Comparison of ENCODE assay signal across 1 cellular context in the genomic region with DNA sequence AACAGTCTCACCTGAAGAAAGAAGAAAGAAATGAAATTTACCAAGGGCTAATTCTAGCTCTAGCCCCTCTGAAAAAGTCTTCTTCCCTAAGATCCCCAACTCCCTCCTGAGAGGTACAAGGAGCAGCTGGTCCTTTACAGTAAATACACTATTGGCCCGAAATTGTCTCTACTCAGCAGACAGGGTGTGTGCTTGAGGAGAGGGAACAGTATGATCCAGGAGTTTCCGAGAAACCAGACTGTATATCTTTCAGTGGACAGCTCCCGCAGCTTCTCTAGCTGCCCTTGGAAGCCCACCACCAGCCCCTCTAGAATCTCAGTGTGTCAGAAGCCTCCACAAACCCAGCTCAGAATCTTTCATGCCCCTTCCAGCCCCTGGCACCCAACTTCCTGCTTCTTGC.
TF ChIP-seq lines count a peak whose summit lies in the region.

No MANE protein-coding gene starts in this region.

TF ChIP-seq in IMR-90, 13 proteins besides CTCF, POLR2A, EP300 and RAD21 (continued from another document):
- TF ChIP-seq, protein P1, sequence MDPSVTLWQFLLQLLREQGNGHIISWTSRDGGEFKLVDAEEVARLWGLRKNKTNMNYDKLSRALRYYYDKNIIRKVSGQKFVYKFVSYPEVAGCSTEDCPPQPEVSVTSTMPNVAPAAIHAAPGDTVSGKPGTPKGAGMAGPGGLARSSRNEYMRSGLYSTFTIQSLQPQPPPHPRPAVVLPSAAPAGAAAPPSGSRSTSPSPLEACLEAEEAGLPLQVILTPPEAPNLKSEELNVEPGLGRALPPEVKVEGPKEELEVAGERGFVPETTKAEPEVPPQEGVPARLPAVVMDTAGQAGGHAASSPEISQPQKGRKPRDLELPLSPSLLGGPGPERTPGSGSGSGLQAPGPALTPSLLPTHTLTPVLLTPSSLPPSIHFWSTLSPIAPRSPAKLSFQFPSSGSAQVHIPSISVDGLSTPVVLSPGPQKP (IDR thresholded peaks at IDR 0.05; ENCODE audit: borderline replicate concordance, low read depth, low read length) = no peak
- no peak for TF ChIP-seq NFE2L2 (IDR thresholded peaks at IDR 0.05; ENCODE audit: low read depth, low read length)
- no peak for TF ChIP-seq RFX5 (IDR thresholded peaks at IDR 0.05; ENCODE audit: low read depth, low read length)
- TF ChIP-seq RCOR1 (IDR thresholded peaks at IDR 0.05; ENCODE audit: insufficient replicate concordance, low read length) = no peak
- no peak for TF ChIP-seq BHLHE40 (IDR thresholded peaks at IDR 0.05; ENCODE audit: low read depth, low read length)
- TF ChIP-seq, protein P2, sequence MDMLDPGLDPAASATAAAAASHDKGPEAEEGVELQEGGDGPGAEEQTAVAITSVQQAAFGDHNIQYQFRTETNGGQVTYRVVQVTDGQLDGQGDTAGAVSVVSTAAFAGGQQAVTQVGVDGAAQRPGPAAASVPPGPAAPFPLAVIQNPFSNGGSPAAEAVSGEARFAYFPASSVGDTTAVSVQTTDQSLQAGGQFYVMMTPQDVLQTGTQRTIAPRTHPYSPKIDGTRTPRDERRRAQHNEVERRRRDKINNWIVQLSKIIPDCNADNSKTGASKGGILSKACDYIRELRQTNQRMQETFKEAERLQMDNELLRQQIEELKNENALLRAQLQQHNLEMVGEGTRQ (IDR thresholded peaks at IDR 0.05; ENCODE audit: low read depth, low read length) = no peak
